8 cellular contexts compared by ENCODE assay signal in the genomic region with DNA sequence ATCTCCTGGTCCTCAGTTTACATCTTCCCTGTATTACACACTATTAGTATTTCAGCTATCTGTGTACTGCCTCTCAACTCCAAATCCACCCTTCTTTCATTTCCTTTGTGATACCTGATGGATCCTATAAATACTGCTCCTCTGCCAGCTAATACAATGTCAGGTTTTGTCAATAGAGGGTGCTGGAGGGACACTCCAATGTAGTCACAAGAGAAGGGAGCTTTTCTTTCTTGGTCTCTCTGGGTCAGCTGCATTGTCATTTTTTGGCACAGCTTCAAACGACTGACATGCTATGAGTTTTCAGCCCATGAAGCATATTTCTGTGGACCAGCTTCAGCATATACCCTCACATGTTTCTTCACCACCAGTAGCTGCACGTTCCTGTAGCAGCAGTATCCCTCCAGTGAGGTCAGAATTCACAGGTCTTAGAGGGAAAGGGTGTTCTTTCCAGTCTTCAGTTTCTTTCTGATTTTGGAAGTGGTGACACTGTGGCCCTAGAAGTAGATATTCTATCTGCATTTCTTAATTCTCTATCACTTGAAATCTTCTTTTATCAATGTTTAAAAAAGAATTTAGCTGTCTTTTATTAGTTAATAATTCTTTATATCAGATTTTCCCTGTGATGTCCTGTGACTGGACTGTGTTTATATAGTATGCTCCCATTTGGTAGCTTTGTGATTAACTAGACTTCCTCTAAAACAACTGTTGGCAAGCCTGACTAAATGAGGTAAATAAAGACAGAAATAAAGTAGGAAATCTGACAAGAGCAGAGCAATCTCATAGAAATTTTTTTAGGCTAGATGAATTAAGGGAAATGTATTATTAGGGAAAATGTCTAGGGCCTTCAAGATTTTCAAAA.
DNase-seq lines count a peak whose midpoint lies in the region; ATAC-seq and TF ChIP-seq lines count a peak whose summit lies in the region.

No MANE protein-coding gene starts in this region.

- in situ Hi-C loops in Panc1 (cut with HindIII; ENCODE audit: low pct_unique_long_range_greater_than_20kb, low sequenced_read_pairs) = no loop called here

- H3K36me3 Mint-ChIP-seq in T-helper 2 cell treated with Interferon-gamma antibody and Interleukin-4, amounts not matched to agents 5 μg/mL and 100 μg/mL, for 36 hours (ENCODE audit: low read depth) = no peaks in the 10 kb centered on the region
- no peaks in the 10 kb centered on the region for H3K36me3 Mint-ChIP-seq in activated naive CD4-positive, alpha-beta T cell treated with anti-CD3 and anti-CD28 coated beads, Interleukin-2, amount 50 U/mL, for 72 hours

- H3K4me1 ChIP-seq in Panc1 (ENCODE audit: control insufficient read depth, insufficient read depth, low read length) = no peaks in the 10 kb centered on the region

- POLR2A ChIA-PET in Panc1 (lab: Charles Lee) = no interaction called here

- no peak overlapping the region for H3K4me3 ChIP-seq in Panc1 (ENCODE audit: low read depth in 2 of 2, low read length in 2 of 2)

- no peak overlapping the region for H3K27ac Mint-ChIP-seq in T-helper 2 cell treated with Interferon-gamma antibody and Interleukin-4, amounts not matched to agents 5 μg/mL and 100 μg/mL, for 36 hours
- H3K27ac Mint-ChIP-seq in activated naive CD4-positive, alpha-beta T cell treated with anti-CD3 and anti-CD28 coated beads, Interleukin-2, amount 50 U/mL, for 72 hours = no peak overlapping the region

- no peaks in the 10 kb centered on the region for H3K9me3 Mint-ChIP-seq in T-helper 2 cell treated with Interferon-gamma antibody and Interleukin-4, amounts not matched to agents 5 μg/mL and 100 μg/mL, for 36 hours
- H3K9me3 Mint-ChIP-seq in activated naive CD4-positive, alpha-beta T cell treated with anti-CD3 and anti-CD28 coated beads, Interleukin-2, amount 50 U/mL, for 72 hours = peaks cover 7 to 14% of the 10 kb centered on the region in 2 donors

- H3K36me3 ChIP-seq in Panc1 (ENCODE audit: control insufficient read depth, insufficient read depth, low read length) = no peaks in the 10 kb centered on the region

- no peaks in the 10 kb centered on the region for H3K9me3 ChIP-seq in Panc1 (ENCODE audit: control insufficient read depth, insufficient read depth, low read depth, low read length)

- DNase-seq in GM10266 (ENCODE audit: extremely low spot score) (peak; percentile 3), Panc1 (ENCODE audit: low read depth, low spot score) (peak; percentile 39), fibroblast of the conjunctiva (ENCODE audit: low read depth) (peak; percentile 0), superior temporal gyrus (ENCODE audit: extremely low spot score) (peak; percentile 85)
- no peak for DNase-seq in activated CD4-positive, CD25-positive, alpha-beta regulatory T cell (lab: John Stamatoyannopoulos, UW)
- no peak for DNase-seq in T-helper 2 cell treated with Interferon-gamma antibody and Interleukin-4, amounts not matched to agents 5 μg/mL and 100 μg/mL, for 36 hours (ENCODE audit: low spot score)
- no peak for DNase-seq in activated naive CD4-positive, alpha-beta T cell treated with anti-CD3 and anti-CD28 coated beads, Interleukin-2, amount 50 U/mL, for 72 hours (ENCODE audit: low spot score in 2 of 2)

- no peaks in the 10 kb centered on the region for H3K4me1 Mint-ChIP-seq in T-helper 2 cell treated with Interferon-gamma antibody and Interleukin-4, amounts not matched to agents 5 μg/mL and 100 μg/mL, for 36 hours (ENCODE audit: low read depth)

- BruUV-seq in Panc1 (replicated peaks; lab: Mats Ljungman, UMichigan) = no TSS peak

- no peak overlapping the region for H3K4me3 Mint-ChIP-seq in T-helper 2 cell treated with Interferon-gamma antibody and Interleukin-4, amounts not matched to agents 5 μg/mL and 100 μg/mL, for 36 hours

- H3K27me3 Mint-ChIP-seq in T-helper 2 cell treated with Interferon-gamma antibody and Interleukin-4, amounts not matched to agents 5 μg/mL and 100 μg/mL, for 36 hours (ENCODE audit: low read depth) = no peaks in the 10 kb centered on the region

- CTCF ChIA-PET in Panc1 (lab: Charles Lee) = interaction anchor here (0.5 to 0.6 kb wide), 2 partner anchors 583 to 1159 kb away, joined by 3 to 7 read pairs; no protein-coding TSS in a partner anchor

- TF ChIP-seq CTCF in GM10266 (IDR thresholded peaks at IDR 0.05; ENCODE audit: control insufficient read depth, insufficient read depth, low read depth, missing control alignments) (peak; percentile 44), Panc1 (IDR thresholded peaks at IDR 0.05) (peak; percentile 54)

- ATAC-seq in HG03432 (IDR thresholded peaks at IDR 0.05; ENCODE audit: unreplicated experiment) (peak; percentile 80), Panc1 (no peak)
- no peak for ATAC-seq in activated naive CD4-positive, alpha-beta T cell treated with anti-CD3 and anti-CD28 coated beads, Interleukin-2, amount 50 U/mL, for 72 hours

- H3K27me3 ChIP-seq in Panc1 (ENCODE audit: control insufficient read depth, insufficient read depth, low read length) = no peaks in the 10 kb centered on the region

- intact Hi-C loops in Panc1 (cut with micrococcal nuclease; ENCODE audit: unreplicated experiment) = no loop called here

- no peak overlapping the region for H3K27ac ChIP-seq in Panc1 (ENCODE audit: low read length)

Comparison
In these comparisons a context has a peak if more than half of its experiments do, and no peak if none do; other contexts are left out.
1. DNase-seq: peak in GM10266 (single experiment), Panc1 (single experiment), fibroblast of the conjunctiva (single experiment) and superior temporal gyrus (single experiment); none in activated CD4-positive, CD25-positive, alpha-beta regulatory T cell (0 of 4), T-helper 2 cell treated with Interferon-gamma antibody and Interleukin-4, amounts not matched to agents 5 μg/mL and 100 μg/mL, for 36 hours (single experiment) and activated naive CD4-positive, alpha-beta T cell treated with anti-CD3 and anti-CD28 coated beads, Interleukin-2, amount 50 U/mL, for 72 hours (0 of 2).